Comparison of ENCODE assay signal across 27 cellular contexts in the genomic region with DNA sequence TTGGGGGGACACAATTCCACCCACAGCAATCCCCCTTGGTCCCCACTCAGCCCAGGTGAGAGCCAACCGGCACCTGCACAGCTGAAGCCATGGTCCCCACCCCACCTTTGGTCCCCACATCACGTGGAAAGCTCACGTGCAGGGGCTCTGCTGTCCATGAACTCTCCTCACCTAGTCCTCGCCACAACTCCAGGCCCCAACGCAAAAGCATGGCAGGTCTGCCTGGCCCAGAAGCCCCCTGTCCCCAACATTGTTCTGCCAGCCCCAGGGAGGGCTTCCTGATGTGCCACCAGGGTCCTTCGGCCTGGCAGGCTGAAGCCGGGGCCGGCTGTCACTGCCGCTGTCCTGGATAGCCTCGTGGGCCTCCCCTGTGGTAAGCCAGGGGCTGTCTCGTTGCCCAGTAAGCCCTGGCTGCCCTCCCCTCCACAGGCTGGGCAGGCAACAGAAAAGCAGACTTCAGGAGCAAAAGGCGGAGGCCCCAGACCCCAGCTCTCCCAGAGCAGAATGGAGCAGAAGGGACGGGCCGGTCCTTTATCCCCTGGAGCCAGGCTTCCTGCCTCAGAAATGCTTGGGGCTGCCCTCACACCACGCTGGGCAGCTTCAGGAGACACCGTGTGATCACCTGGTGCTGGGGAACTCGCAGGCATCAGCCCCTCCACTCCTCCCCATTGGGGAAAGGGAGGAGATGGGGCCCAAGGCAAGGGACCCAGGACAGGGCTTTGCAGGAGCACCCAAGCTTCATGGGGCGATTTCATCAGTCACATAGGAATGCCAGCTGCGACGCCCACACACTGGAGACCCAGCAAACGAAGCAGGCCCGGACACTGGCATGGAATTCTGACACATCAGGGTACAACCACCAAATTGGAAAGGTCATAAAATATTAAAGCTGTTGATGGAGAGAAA.
A peak's percentile ranks its signal among the peaks of the same experiment; 100 is the strongest.
DNase-seq lines count a peak whose midpoint lies in the region; ATAC-seq and TF ChIP-seq lines count a peak whose summit lies in the region.
"Had no signal": no experiment of that assay in that cellular context is flagged by ENCODE, and none has a peak within 500 bp of the region (broad histone marks: within the 10 kb centered on the region; RNA-seq: fewer than 3 reads in every experiment).

No MANE protein-coding gene starts in this region.

- CTCF ChIA-PET in activated naive CD4-positive, alpha-beta T cell treated with anti-CD3 and anti-CD28 coated beads, Interleukin-2, amount 10 ng/mL, durations not matched to agents 7 days and 5 days (lab: Charles Lee) = interaction anchor here (0.5 to 0.8 kb wide), 2 partner anchors 10 to 197 kb away, joined by 3 read pairs; no protein-coding TSS in a partner anchor

- no peak overlapping the region for H3K4ac ChIP-seq in mesendoderm (ENCODE audit: low read depth, low read length)

- no peak for ATAC-seq in HG02840 (IDR thresholded peaks at IDR 0.05; ENCODE audit: low FRiP score, unreplicated experiment)
- ATAC-seq: gastroesophageal sphincter; left colon; naive thymus-derived CD4-positive, alpha-beta T cell; T-cell had no signal

- peak; percentile 7 for DNase-seq in activated naive CD4-positive, alpha-beta T cell treated with anti-CD3 and anti-CD28 coated beads, Interleukin-2, amount 50 U/mL, for 16 hours
- no peak for DNase-seq in activated naive CD4-positive, alpha-beta T cell treated with anti-CD3 and anti-CD28 coated beads, Interleukin-2, amount 10 ng/mL, durations not matched to agents 7 days and 5 days
- peak; percentile 26 for DNase-seq in MG63
- peak; percentile 19 for DNase-seq in glutamatergic neuron
- peak; percentile 65 for DNase-seq in spleen
- DNase-seq in breast epithelium (ENCODE audit: low spot score in 2 of 2) = no peak
- no peak for DNase-seq in mesendoderm
- DNase-seq: activated B cell treated with CpG ODN at 0.5 μM for 24 hours; activated CD4-positive, alpha-beta T cell treated with anti-CD3 and anti-CD28 coated beads, Interleukin-2, amount 10 ng/mL, durations not matched to agents 7 days and 5 days; activated gamma-delta T cell treated with Interleukin-2 at 50 U/mL for 16 hours; activated T-cell treated with anti-CD3 and anti-CD28 coated beads, Interleukin-2, amount 50 U/mL, for 1 hour; GF-D8; immature natural killer cell; naive thymus-derived CD4-positive, alpha-beta T cell; NCI-H1048; NCI-H1694; NCI-H446 treated with DMSO at 0.1 percent for 48 hours; NCI-H82; stimulated activated naive CD4-positive, alpha-beta T cell; T-cell had no signal

- no peak overlapping the region for H2AK5ac ChIP-seq in mesendoderm (ENCODE audit: low read length)

- no peak overlapping the region for H3K27ac Mint-ChIP-seq in activated naive CD4-positive, alpha-beta T cell treated with anti-CD3 and anti-CD28 coated beads, Interleukin-2, amount 10 ng/mL, durations not matched to agents 7 days and 5 days
- H3K27ac Mint-ChIP-seq in glutamatergic neuron (ENCODE audit: unreplicated experiment) = no peak overlapping the region
- H3K27ac Mint-ChIP-seq: activated B cell treated with CpG ODN at 0.5 μM for 24 hours; activated CD4-positive, alpha-beta T cell treated with anti-CD3 and anti-CD28 coated beads, Interleukin-2, amount 10 ng/mL, durations not matched to agents 7 days and 5 days; IgD-negative memory B cell; immature natural killer cell; mesothelial cell of epicardium; T-cell had no signal

- no peak overlapping the region for H3K56ac ChIP-seq in mesendoderm (ENCODE audit: low read length)

- no peak overlapping the region for H3K23ac ChIP-seq in mesendoderm (ENCODE audit: low read length)

- no peaks in the 10 kb centered on the region for H3K79me1 ChIP-seq in mesendoderm (ENCODE audit: low read length)

- peaks cover 62% of the 10 kb centered on the region for H3K27me3 Mint-ChIP-seq in activated naive CD4-positive, alpha-beta T cell treated with anti-CD3 and anti-CD28 coated beads, Interleukin-2, amount 10 ng/mL, durations not matched to agents 7 days and 5 days
- H3K27me3 Mint-ChIP-seq in glutamatergic neuron (ENCODE audit: unreplicated experiment) = peaks cover 15% of the 10 kb centered on the region

- no peak overlapping the region for H2BK15ac ChIP-seq in mesendoderm (replicated peaks; ENCODE audit: low read depth)

- no peak overlapping the region for H2BK5ac ChIP-seq in mesendoderm (ENCODE audit: low read length)

- H3K9me3 Mint-ChIP-seq in activated naive CD4-positive, alpha-beta T cell treated with anti-CD3 and anti-CD28 coated beads, Interleukin-2, amount 10 ng/mL, durations not matched to agents 7 days and 5 days = no peaks in the 10 kb centered on the region
- H3K9me3 Mint-ChIP-seq in glutamatergic neuron (ENCODE audit: unreplicated experiment) = peaks cover 4% of the 10 kb centered on the region
- H3K9me3 Mint-ChIP-seq: activated B cell treated with CpG ODN at 0.5 μM for 24 hours; activated CD4-positive, alpha-beta T cell treated with anti-CD3 and anti-CD28 coated beads, Interleukin-2, amount 10 ng/mL, durations not matched to agents 7 days and 5 days; IgD-negative memory B cell; mesothelial cell of epicardium; T-cell had no signal

- 71 to 76% (median 74%) methylated on average over 22 of the region's 22 CpGs for WGBS in spleen, 5 donors
- WGBS in mesendoderm (ENCODE audit: extremely low coverage, insufficient coverage, low lambda C conversion rate) = no CpG with 5 or more reads among the region's 22 CpGs

- TF ChIP-seq POLR2A in spleen (IDR thresholded peaks at IDR 0.05) (no peak), breast epithelium (IDR thresholded peaks at IDR 0.05) (no peak)

- no peak overlapping the region for H3K4me3 Mint-ChIP-seq in activated naive CD4-positive, alpha-beta T cell treated with anti-CD3 and anti-CD28 coated beads, Interleukin-2, amount 10 ng/mL, durations not matched to agents 7 days and 5 days
- H3K4me3 Mint-ChIP-seq in glutamatergic neuron (ENCODE audit: unreplicated experiment) = no peak overlapping the region
- H3K4me3 Mint-ChIP-seq: activated CD4-positive, alpha-beta T cell treated with anti-CD3 and anti-CD28 coated beads, Interleukin-2, amount 10 ng/mL, durations not matched to agents 7 days and 5 days had no signal

- H3K27ac ChIP-seq in spleen (no peak overlapping the region), breast epithelium (no peak overlapping the region), mesendoderm (ENCODE audit: low read depth, low read length) (no peak overlapping the region)
- H3K27ac ChIP-seq: adrenal gland, gastroesophageal sphincter, SJSA1 had no signal

- no peak overlapping the region for H3K18ac ChIP-seq in mesendoderm (ENCODE audit: low read length)

- H3K9me3 ChIP-seq in MG63 (no peaks in the 10 kb centered on the region), spleen (peaks cover 0 to 4% (median 0%) of the 10 kb centered on the region in 8 donors), breast epithelium (peaks cover 0 to 4% of the 10 kb centered on the region in 2 donors)
- H3K9me3 ChIP-seq: adrenal gland, gastroesophageal sphincter, SJSA1 had no signal

- H3K4me3 ChIP-seq in MG63 = no peak overlapping the region
- H3K4me3 ChIP-seq in spleen = no peak overlapping the region
- no peak overlapping the region for H3K4me3 ChIP-seq in breast epithelium
- H3K4me3 ChIP-seq in mesendoderm (ENCODE audit: low read length) = no peak overlapping the region
- H3K4me3 ChIP-seq: adrenal gland, gastroesophageal sphincter, SJSA1 had no signal

- intact Hi-C loops in spleen (cut with DNase I; ENCODE audit: low total_unique reads) (no loop called here), breast epithelium (cut with DNase I; ENCODE audit: low total_unique reads) (no loop called here)

- H3K4me1 Mint-ChIP-seq in activated naive CD4-positive, alpha-beta T cell treated with anti-CD3 and anti-CD28 coated beads, Interleukin-2, amount 10 ng/mL, durations not matched to agents 7 days and 5 days = peaks cover 3% of the 10 kb centered on the region
- H3K4me1 Mint-ChIP-seq in glutamatergic neuron (ENCODE audit: low read depth, unreplicated experiment) = peaks cover 7% of the 10 kb centered on the region

- no peak overlapping the region for H4K5ac ChIP-seq in mesendoderm (ENCODE audit: low read length)

- H3K4me2 ChIP-seq in mesendoderm (ENCODE audit: low read length) = no peak overlapping the region

- no peak for TF ChIP-seq CTCF in glutamatergic neuron (IDR thresholded peaks at IDR 0.05; ENCODE audit: partially characterized antibody, unreplicated experiment)
- TF ChIP-seq CTCF in spleen (IDR thresholded peaks at IDR 0.05 in 8 of 11, conservative IDR thresholded peaks at IDR 0.05 in 3 of 11) = no peak
- TF ChIP-seq CTCF in breast epithelium (IDR thresholded peaks at IDR 0.05) = no peak

- H3K4me1 ChIP-seq in spleen = peaks cover 0 to 22% (median 11%) of the 10 kb centered on the region in 6 donors
- no peaks in the 10 kb centered on the region for H3K4me1 ChIP-seq in breast epithelium
- H3K4me1 ChIP-seq in mesendoderm (ENCODE audit: control insufficient read depth, low read depth, low read length) = peaks cover 4% of the 10 kb centered on the region
- H3K4me1 ChIP-seq: adrenal gland, SJSA1 had no signal

- H3K36me3 ChIP-seq in MG63 (no peaks in the 10 kb centered on the region), spleen (no peaks in the 10 kb centered on the region), breast epithelium (no peaks in the 10 kb centered on the region), mesendoderm (ENCODE audit: control insufficient read depth, insufficient read depth, low read length) (no peaks in the 10 kb centered on the region)
- H3K36me3 ChIP-seq: adrenal gland, gastroesophageal sphincter, SJSA1 had no signal

- no peak overlapping the region for H2BK120ac ChIP-seq in mesendoderm (ENCODE audit: low read depth, low read length)

- H3K27me3 ChIP-seq in MG63 (no peaks in the 10 kb centered on the region), spleen (replicated peaks in 1 of 7) (peaks cover 0 to 98% (median 47%) of the 10 kb centered on the region in 7 donors), breast epithelium (peaks cover 0 to 71% of the 10 kb centered on the region in 2 donors), mesendoderm (ENCODE audit: insufficient read depth, low read length, poor library complexity) (no peaks in the 10 kb centered on the region)

- H4K8ac ChIP-seq in mesendoderm (ENCODE audit: low read depth, low read length) = no peak overlapping the region

- no peak overlapping the region for H3K9ac ChIP-seq in mesendoderm (ENCODE audit: low read length)

- no peaks in the 10 kb centered on the region for H3K79me2 ChIP-seq in mesendoderm (ENCODE audit: control insufficient read depth, insufficient read depth, low read length)

- H3K36me3 Mint-ChIP-seq in activated naive CD4-positive, alpha-beta T cell treated with anti-CD3 and anti-CD28 coated beads, Interleukin-2, amount 10 ng/mL, durations not matched to agents 7 days and 5 days = no peaks in the 10 kb centered on the region
- H3K36me3 Mint-ChIP-seq in glutamatergic neuron (ENCODE audit: unreplicated experiment) = no peaks in the 10 kb centered on the region
- H3K36me3 Mint-ChIP-seq: IgD-negative memory B cell, mesothelial cell of epicardium, T-cell had no signal

Comparison
In these comparisons a context has a peak if more than half of its experiments do, and no peak if none do; other contexts are left out.
1. DNase-seq: peak in activated naive CD4-positive, alpha-beta T cell treated with anti-CD3 and anti-CD28 coated beads, Interleukin-2, amount 50 U/mL, for 16 hours (single experiment), MG63 (single experiment), glutamatergic neuron (single experiment) and spleen (single experiment); none in activated naive CD4-positive, alpha-beta T cell treated with anti-CD3 and anti-CD28 coated beads, Interleukin-2, amount 10 ng/mL, durations not matched to agents 7 days and 5 days (single experiment), breast epithelium (0 of 2) and mesendoderm (single experiment).